Comparison of ENCODE assay signal across 8 cellular contexts in genomic region chr17:41404024-41404651, GRCh38.
DNase-seq lines count a peak whose midpoint lies in the region; ATAC-seq lines count a peak whose summit lies in the region.

No MANE protein-coding gene starts in this region.

- no peaks in the 10 kb centered on the region for H3K36me3 Mint-ChIP-seq in activated naive CD8-positive, alpha-beta T cell treated with anti-CD3 and anti-CD28 coated beads, Interleukin-2, amount 50 U/mL, for 24 hours (ENCODE audit: low read depth)

- H3K27me3 Mint-ChIP-seq in activated naive CD8-positive, alpha-beta T cell treated with anti-CD3 and anti-CD28 coated beads, Interleukin-2, amount 50 U/mL, for 24 hours = peaks cover 3% of the 10 kb centered on the region

- peak overlapping the region; percentile 32 for H3K4me3 Mint-ChIP-seq in activated naive CD8-positive, alpha-beta T cell treated with anti-CD3 and anti-CD28 coated beads, Interleukin-2, amount 50 U/mL, for 24 hours

- peaks cover 38% of the 10 kb centered on the region for H3K4me1 Mint-ChIP-seq in activated naive CD8-positive, alpha-beta T cell treated with anti-CD3 and anti-CD28 coated beads, Interleukin-2, amount 50 U/mL, for 24 hours

- DNase-seq in ELR (ENCODE audit: low read depth) = peak; percentile 99
- peak; percentile 84 for DNase-seq in NOMO-1 treated with dmso at 0.1 percent for 144 hours (lab: John Stamatoyannopoulos, UW; ENCODE audit: unreplicated experiment)
- DNase-seq in activated naive CD8-positive, alpha-beta T cell treated with anti-CD3 and anti-CD28 coated beads, Interleukin-2, amount 50 U/mL, for 24 hours = peak; percentile 51
- peak; percentile 93 for DNase-seq in non-pigmented ciliary epithelial cell (ENCODE audit: low read depth)
- DNase-seq in COLO668 (lab: John Stamatoyannopoulos, UW; ENCODE audit: unreplicated experiment) = no peak
- DNase-seq in NCI-H146 (lab: John Stamatoyannopoulos, UW) = no peak

- H3K9me3 Mint-ChIP-seq in activated naive CD8-positive, alpha-beta T cell treated with anti-CD3 and anti-CD28 coated beads, Interleukin-2, amount 50 U/mL, for 24 hours = no peaks in the 10 kb centered on the region

- ATAC-seq in activated naive CD8-positive, alpha-beta T cell treated with anti-CD3 and anti-CD28 coated beads, Interleukin-2, amount 50 U/mL, for 24 hours = peak; percentile 90
- ATAC-seq in GM19023 (IDR thresholded peaks at IDR 0.05; ENCODE audit: unreplicated experiment) (no peak), GM18868 (IDR thresholded peaks at IDR 0.05; ENCODE audit: unreplicated experiment) (no peak)

- H3K27ac Mint-ChIP-seq in activated naive CD8-positive, alpha-beta T cell treated with anti-CD3 and anti-CD28 coated beads, Interleukin-2, amount 50 U/mL, for 24 hours = peak overlapping the region; percentile 80

Comparison
In these comparisons a context has a peak if more than half of its experiments do, and no peak if none do; other contexts are left out.
1. DNase-seq: peak in ELR (single experiment), NOMO-1 treated with dmso at 0.1 percent for 144 hours (single experiment), activated naive CD8-positive, alpha-beta T cell treated with anti-CD3 and anti-CD28 coated beads, Interleukin-2, amount 50 U/mL, for 24 hours (single experiment) and non-pigmented ciliary epithelial cell (single experiment); none in COLO668 (single experiment) and NCI-H146 (single experiment).